Comparison of ENCODE assay signal across 19 cellular contexts in genomic region chr12:102757154-102757873, GRCh38.
DNase-seq lines count a peak whose midpoint lies in the region; ATAC-seq and TF ChIP-seq lines count a peak whose summit lies in the region.
"Had no signal": no experiment of that assay in that cellular context is flagged by ENCODE, and none has a peak within 500 bp of the region (broad histone marks: within the 10 kb centered on the region; RNA-seq: fewer than 3 reads in every experiment).

No MANE protein-coding gene starts in this region.

- peak overlapping the region; percentile 56 for H2AFZ ChIP-seq in GM23248
- H2AFZ ChIP-seq: PC-9 had no signal

- H3K36me3 ChIP-seq in GM23248 (ENCODE audit: low read depth) (no peaks in the 10 kb centered on the region), breast epithelium (no peaks in the 10 kb centered on the region), left lung (no peaks in the 10 kb centered on the region), subcutaneous abdominal adipose tissue (ENCODE audit: control insufficient read depth in 5 of 5, insufficient read depth in 5 of 5, low read length in 5 of 5) (no peaks in the 10 kb centered on the region)
- H3K36me3 ChIP-seq: lower lobe of right lung had no signal

- no peaks in the 10 kb centered on the region; the same call in 1 of the 2 replicates for H4K20me1 ChIP-seq in GM23248 (ENCODE audit: insufficient read depth)

- H3K4me3 ChIP-seq in GM23248 (0 out of 2 replicates have a peak overlapping the region, but pooled peaks have one; percentile 6), breast epithelium (peak overlapping the region in 1 of 3 donors; percentile 8), left lung (no peak overlapping the region), subcutaneous abdominal adipose tissue (ENCODE audit: low read depth in 1 of 5, low read length in 5 of 5) (peak overlapping the region in 1 of 5 donors; percentile 18)
- H3K4me3 ChIP-seq: lower lobe of right lung, PC-9 had no signal

- WGBS in GM23248 (ENCODE audit: low coverage in 1 of 2, low lambda C conversion rate in 2 of 2, missing lambda C conversion rate in 2 of 2), 2 experiments = 11 to 16% methylated on average over 7 of the region's 7 CpGs

- H3K9me3 ChIP-seq in GM23248 (ENCODE audit: low read depth) (no peaks in the 10 kb centered on the region), breast epithelium (no peaks in the 10 kb centered on the region), left lung (no peaks in the 10 kb centered on the region), subcutaneous abdominal adipose tissue (ENCODE audit: control insufficient read depth in 5 of 5, low read length in 5 of 5) (no peaks in the 10 kb centered on the region)
- H3K9me3 ChIP-seq: lower lobe of right lung had no signal

- TF ChIP-seq POLR2A in breast epithelium (IDR thresholded peaks at IDR 0.05) = no peak

- intact Hi-C loops in breast epithelium (cut with DNase I; ENCODE audit: low total_unique reads) (no loop called here), left lung (cut with DNase I) (no loop called here)

- no peak overlapping the region for H3K9ac ChIP-seq in GM23248
- peak overlapping the region in 3 of 5 donors; percentile 7 to 38 (median 21) for H3K9ac ChIP-seq in subcutaneous abdominal adipose tissue (ENCODE audit: low read length in 5 of 5)

- H3F3A ChIP-seq in GM23248 (ENCODE audit: insufficient read depth) = no peaks in the 10 kb centered on the region

- ATAC-seq in left lung = peak; percentile 17
- ATAC-seq in stimulated activated naive CD8-positive, alpha-beta T cell treated with anti-CD3 and anti-CD28 coated beads, Interleukin-15, Interleukin-2, amounts not matched to agents 100 U/mL and 50 U/mL, for 24 hours = no peak
- ATAC-seq: lower lobe of right lung; natural killer cell treated with Interleukin-12 subunit alpha and Interleukin-12 subunit beta and Interleukin-15 and Interleukin-18, amount 100 ng/mL, for 72 hours had no signal

- peak; percentile 59 for DNase-seq in GM23248
- peak in 1 of 2 donors; percentile 26 for DNase-seq in breast epithelium (ENCODE audit: low spot score in 2 of 2)
- DNase-seq in left lung = no peak
- DNase-seq in NCI-H526 (lab: John Stamatoyannopoulos, UW) = no peak
- no peak for DNase-seq in NCI-H1930 (lab: John Stamatoyannopoulos, UW)
- DNase-seq in stimulated activated naive CD8-positive, alpha-beta T cell treated with anti-CD3 and anti-CD28 coated beads, Interleukin-15, Interleukin-2, amounts not matched to agents 100 U/mL and 50 U/mL, for 24 hours = no peak
- DNase-seq in islet precursor cell = no peak
- DNase-seq: activated CD4-positive, alpha-beta T cell treated with anti-CD3 and anti-CD28 coated beads, Interleukin-2, amount 10 ng/mL, durations not matched to agents 24 days and 14 days; activated naive CD4-positive, alpha-beta T cell treated with Interleukin-2 at 50 U/mL for 16 hours; AML-193; Calu3; GOT3; lower lobe of right lung; PC-9; stimulated activated CD4-positive, alpha-beta T cell treated with anti-CD3 and anti-CD28 coated beads, Interleukin-1b, Interleukin-23, amount 100 ng/mL, for 48 hours; substantia nigra had no signal

- H3K9me2 ChIP-seq in GM23248 (ENCODE audit: insufficient read depth) = no peaks in the 10 kb centered on the region

- H3K4me2 ChIP-seq in GM23248 (ENCODE audit: unreplicated experiment) = peak overlapping the region; percentile 30
- H3K4me2 ChIP-seq: PC-9 had no signal

- peaks cover 13% of the 10 kb centered on the region for H3K4me1 ChIP-seq in GM23248 (ENCODE audit: insufficient read depth)
- H3K4me1 ChIP-seq in breast epithelium = peaks cover 0 to 5% of the 10 kb centered on the region in 2 donors
- H3K4me1 ChIP-seq in left lung = no peaks in the 10 kb centered on the region
- H3K4me1 ChIP-seq in subcutaneous abdominal adipose tissue (ENCODE audit: control insufficient read depth in 5 of 5, insufficient read depth in 5 of 5, low read length in 5 of 5) = peaks cover 9 to 49% (median 34%) of the 10 kb centered on the region in 5 donors
- H3K4me1 ChIP-seq: lower lobe of right lung had no signal

- H3K27ac ChIP-seq in GM23248 (no peak overlapping the region), breast epithelium (peak overlapping the region; percentile 71 to 84), left lung (peak overlapping the region in 1 of 2 donors; percentile 16), subcutaneous abdominal adipose tissue (ENCODE audit: low read depth, low read length) (peak overlapping the region; percentile 79)
- H3K27ac ChIP-seq: epithelial cell of prostate, lower lobe of right lung, PC-9 had no signal

- H3K79me2 ChIP-seq in GM23248 (ENCODE audit: insufficient read depth) = no peaks in the 10 kb centered on the region

- H3K27me3 ChIP-seq in GM23248 (replicated peaks; ENCODE audit: insufficient read depth) (no peaks in the 10 kb centered on the region), breast epithelium (no peaks in the 10 kb centered on the region), left lung (no peaks in the 10 kb centered on the region), subcutaneous abdominal adipose tissue (ENCODE audit: control insufficient read depth in 5 of 5, insufficient read depth in 4 of 5, low read length in 5 of 5) (no peaks in the 10 kb centered on the region)

- TF ChIP-seq CTCF in breast epithelium (IDR thresholded peaks at IDR 0.05) = no peak
- TF ChIP-seq CTCF in left lung (IDR thresholded peaks at IDR 0.05) = no peak

- in situ Hi-C loops in GM23248 (cut with MboI) = loop anchor here (25.0 kb wide), 1 partner anchor 820 kb away; no protein-coding TSS in a partner anchor
